Comparison of ENCODE assay signal across 27 cellular contexts in genomic region chr11:13896990-13897353, GRCh38.
"Had no signal": no experiment of that assay in that cellular context is flagged by ENCODE, and none has a peak within 500 bp of the region (broad histone marks: within the 10 kb centered on the region; RNA-seq: fewer than 3 reads in every experiment).

No MANE protein-coding gene starts in this region.

- H3K36me3 ChIP-seq: ascending aorta, SJCRH30 had no signal

- H3K4me1 ChIP-seq: ascending aorta, body of pancreas had no signal

- H3K27ac ChIP-seq: ascending aorta, body of pancreas, SJCRH30 had no signal

- DNase-seq: activated CD4-positive, alpha-beta T cell treated with anti-CD3 and anti-CD28 coated beads for 48 hours; activated CD4-positive, alpha-beta T cell treated with anti-CD3 and anti-CD28 coated beads, Interleukin-2, amount 50 U/mL, for 48 hours; activated CD4-positive, CD25-positive, alpha-beta regulatory T cell treated with anti-CD3 and anti-CD28 coated beads, Interleukin-2, amount 50 U/mL, for 72 hours; activated CD8-positive, alpha-beta memory T cell treated with anti-CD3 and anti-CD28 coated beads, Interleukin-2, amount 10 ng/mL, durations not matched to agents 7 days and 5 days; activated effector memory CD4-positive, alpha-beta T cell treated with Interleukin-2 at 50 U/mL for 16 hours; activated naive CD4-positive, alpha-beta T cell treated with Interleukin-2 at 50 U/mL for 16 hours; activated naive CD8-positive, alpha-beta T cell treated with anti-CD3 and anti-CD28 coated beads, Interleukin-2, amount 50 U/mL, for 24 hours; activated T-cell treated with anti-CD3 and anti-CD28 coated beads, Interleukin-2, amount 50 U/mL, for 24 hours; amniotic stem cell; body of pancreas; Karpas-422; NCI-H1092; NCI-H1930; NCI-H2171; NCI-H2227 treated with DMSO at 0.1 percent for 48 hours; NCI-H446 treated with DMSO at 0.1 percent for 48 hours; NCI-H526; NCI-H774; OCI-M1; RPMI8226; SJCRH30; SK-N-SH had no signal

- H3K4me2 ChIP-seq: SK-N-SH had no signal

- H3K27me3 ChIP-seq: ascending aorta, body of pancreas, SJCRH30 had no signal

- H3K9me3 ChIP-seq: ascending aorta, body of pancreas, SJCRH30, SK-N-SH had no signal

- H3K4me3 ChIP-seq: ascending aorta, body of pancreas, K562, SJCRH30 had no signal

- ATAC-seq: activated CD8-positive, alpha-beta memory T cell treated with anti-CD3 and anti-CD28 coated beads, Interleukin-2, amount 10 ng/mL, durations not matched to agents 7 days and 5 days; activated naive CD4-positive, alpha-beta T cell treated with anti-CD3 and anti-CD28 coated beads, Interleukin-2, amount 50 U/mL, for 72 hours; activated naive CD8-positive, alpha-beta T cell treated with anti-CD3 and anti-CD28 coated beads, Interleukin-2, amount 50 U/mL, for 24 hours; body of pancreas; K562; Panc1; Right ventricle myocardium inferior had no signal

- H3K9me2 ChIP-seq: SK-N-SH had no signal
